Comparison of ENCODE assay signal across 15 cellular contexts in the genomic region with DNA sequence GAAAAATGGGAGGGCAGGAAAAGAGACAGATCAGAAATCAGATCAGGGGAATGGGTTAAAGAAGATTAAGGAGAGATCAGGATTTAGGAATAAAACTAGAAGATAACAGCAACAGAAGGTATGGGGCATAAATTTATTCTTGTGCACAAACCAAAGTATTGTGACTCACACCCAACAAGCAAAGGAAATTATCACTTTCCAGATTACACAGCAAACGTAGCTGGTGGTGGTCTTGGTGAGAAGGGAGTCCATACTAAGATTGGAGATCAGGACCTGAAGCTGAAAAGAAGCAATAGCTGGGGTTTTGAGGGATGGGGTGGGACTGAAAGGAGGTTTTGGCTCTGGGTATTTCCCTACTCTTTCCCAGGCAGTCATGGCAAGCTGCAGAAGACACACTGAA. TPM values are rescaled to one million over a fixed set of nuclear protein-coding genes. Genes with fewer than 3 reads are reported as not detected.
DNase-seq lines count a peak whose midpoint lies in the region; ATAC-seq, FAIRE-seq and TF ChIP-seq lines count a peak whose summit lies in the region.
"Had no signal": no experiment of that assay in that cellular context is flagged by ENCODE, and none has a peak within 500 bp of the region (broad histone marks: within the 10 kb centered on the region; RNA-seq: fewer than 3 reads in every experiment).

No MANE protein-coding gene starts in this region.

- peaks cover 25% of the 10 kb centered on the region for H3K27me3 Mint-ChIP-seq in stimulated activated naive CD8-positive, alpha-beta T cell treated with anti-CD3 and anti-CD28 coated beads, Interleukin-15, amount 100 ng/mL, for 72 hours
- H3K27me3 Mint-ChIP-seq in memory B cell = peaks cover 4% of the 10 kb centered on the region

- TF ChIP-seq CTCF in SK-N-SH (IDR thresholded peaks at IDR 0.05) = no peak

- TF ChIP-seq EP300 in SK-N-SH (IDR thresholded peaks at IDR 0.05; ENCODE audit: borderline replicate concordance in 1 of 2, low read depth in 1 of 2, low read length in 1 of 2) = no peak

- peaks cover 21% of the 10 kb centered on the region for H3K4me1 Mint-ChIP-seq in stimulated activated naive CD8-positive, alpha-beta T cell treated with anti-CD3 and anti-CD28 coated beads, Interleukin-15, amount 100 ng/mL, for 72 hours
- H3K4me1 Mint-ChIP-seq in memory B cell = peaks cover 11% of the 10 kb centered on the region

- POLR2A ChIA-PET in SK-N-SH (lab: Yijun Ruan, JAX) = no interaction called here

- TF ChIP-seq POLR2A in GM12891 (IDR thresholded peaks at IDR 0.05; ENCODE audit: low read depth, low read length) = no peak

- CTCF ChIA-PET in SK-N-SH (lab: Yijun Ruan, JAX) = interaction anchor here (0.6 to 17.2 kb wide), 24 partner anchors 9 to 407 kb away, joined by 3 to 216 read pairs (median 6); a partner anchor contains a TSS

- no peak for TF ChIP-seq RAD21 in SK-N-SH (IDR thresholded peaks at IDR 0.05; ENCODE audit: low read length)

- H3K27me3 ChIP-seq in SK-N-SH (ENCODE audit: insufficient read depth) = no peaks in the 10 kb centered on the region
- H3K27me3 ChIP-seq: suprapubic skin had no signal

- H3K9ac ChIP-seq in SK-N-SH = no peak overlapping the region

- no peaks in the 10 kb centered on the region for H3K9me2 ChIP-seq in SK-N-SH

- DNase-seq in SK-N-SH = no peak
- no peak for DNase-seq in stimulated activated naive CD8-positive, alpha-beta T cell treated with anti-CD3 and anti-CD28 coated beads, Interleukin-15, Interleukin-2, amounts not matched to agents 100 U/mL and 50 U/mL, for 24 hours
- no peak for DNase-seq in stimulated activated naive CD8-positive, alpha-beta T cell treated with anti-CD3 and anti-CD28 coated beads, Interleukin-15, amount 100 ng/mL, for 72 hours
- no peak for DNase-seq in memory B cell (ENCODE audit: low spot score in 2 of 2)
- no peak for DNase-seq in GM12891 (ENCODE audit: insufficient read length, low spot score)
- DNase-seq in NCI-H1694 (lab: John Stamatoyannopoulos, UW) = no peak
- DNase-seq in SKM-1 treated with dmso at 0.1 percent for 144 hours (lab: John Stamatoyannopoulos, UW; ENCODE audit: unreplicated experiment) = no peak
- DNase-seq: activated gamma-delta T cell, GOT3 had no signal

- no peak overlapping the region for H3K4me3 Mint-ChIP-seq in stimulated activated naive CD8-positive, alpha-beta T cell treated with anti-CD3 and anti-CD28 coated beads, Interleukin-15, amount 100 ng/mL, for 72 hours
- H3K4me3 Mint-ChIP-seq in memory B cell = no peak overlapping the region
- H3K4me3 Mint-ChIP-seq: mesothelial cell of epicardium had no signal

- no peaks in the 10 kb centered on the region for H4K20me1 ChIP-seq in SK-N-SH (ENCODE audit: insufficient read depth)

- H3K4me2 ChIP-seq in SK-N-SH = no peak overlapping the region

- no peak overlapping the region for H3K4me3 ChIP-seq in SK-N-SH (ENCODE audit: low read depth in 2 of 2, low read length in 1 of 2)
- H3K4me3 ChIP-seq: suprapubic skin had no signal

- H3K36me3 Mint-ChIP-seq in memory B cell = no peaks in the 10 kb centered on the region
- H3K36me3 Mint-ChIP-seq: mesothelial cell of epicardium; naive thymus-derived CD8-positive, alpha-beta T cell had no signal

- no peaks in the 10 kb centered on the region for H3K9me3 Mint-ChIP-seq in stimulated activated naive CD8-positive, alpha-beta T cell treated with anti-CD3 and anti-CD28 coated beads, Interleukin-15, amount 100 ng/mL, for 72 hours
- H3K9me3 Mint-ChIP-seq in memory B cell = no peaks in the 10 kb centered on the region
- H3K9me3 Mint-ChIP-seq: mesothelial cell of epicardium; naive thymus-derived CD8-positive, alpha-beta T cell had no signal

- H3K36me3 ChIP-seq in SK-N-SH (replicated peaks in 1 of 2; ENCODE audit: control insufficient read depth in 1 of 2, insufficient read depth in 2 of 2, low read length in 1 of 2) = no peaks in the 10 kb centered on the region
- H3K36me3 ChIP-seq: suprapubic skin had no signal

- no peaks in the 10 kb centered on the region for H3K9me3 ChIP-seq in SK-N-SH
- H3K9me3 ChIP-seq: suprapubic skin had no signal

- H3K27ac ChIP-seq in SK-N-SH (ENCODE audit: low read depth in 2 of 2, low read length in 1 of 2) = no peak overlapping the region
- H3K27ac ChIP-seq: 22Rv1, suprapubic skin had no signal

- peaks cover 0 to 16% of the 10 kb centered on the region in 2 experiments; a peak in 1 of 4 replicates for H3K4me1 ChIP-seq in SK-N-SH (ENCODE audit: control insufficient read depth in 1 of 2, insufficient read depth in 2 of 2, low read depth in 1 of 2, low read length in 1 of 2)

- H2AFZ ChIP-seq in SK-N-SH (ENCODE audit: low read depth) = peak overlapping the region; percentile 91; the same call in 1 of the 2 replicates

- no peak for FAIRE-seq in GM12891 (lab: Jason Lieb, UNC)

- peaks cover 4% of the 10 kb centered on the region for H3F3A ChIP-seq in SK-N-SH (replicated peaks; ENCODE audit: insufficient read depth)

- H3K27ac Mint-ChIP-seq in stimulated activated naive CD8-positive, alpha-beta T cell treated with anti-CD3 and anti-CD28 coated beads, Interleukin-15, amount 100 ng/mL, for 72 hours = no peak overlapping the region
- peak overlapping the region; percentile 65 for H3K27ac Mint-ChIP-seq in memory B cell

- H3K79me2 ChIP-seq in SK-N-SH (ENCODE audit: insufficient read depth) = no peaks in the 10 kb centered on the region

- 50% methylated on average over 1 of the region's 1 CpG for WGBS in SK-N-SH (ENCODE audit: low lambda C conversion rate)

- no peak for ATAC-seq in SK-N-SH treated with all-trans-retinoic acid at 6 μM for 48 hours
- peak; percentile 47 for ATAC-seq in stimulated activated naive CD8-positive, alpha-beta T cell treated with anti-CD3 and anti-CD28 coated beads, Interleukin-15, Interleukin-2, amounts not matched to agents 100 U/mL and 50 U/mL, for 24 hours
- no peak for ATAC-seq in stimulated activated naive CD8-positive, alpha-beta T cell treated with anti-CD3 and anti-CD28 coated beads, Interleukin-15, amount 100 ng/mL, for 72 hours
- ATAC-seq in memory B cell (ENCODE audit: low read depth) = no peak

TF ChIP-seq in SK-N-SH, 30 proteins besides CTCF, POLR2A, EP300 and RAD21 (continues in another document):
- TF ChIP-seq YY1 (IDR thresholded peaks at IDR 0.05; ENCODE audit: low read depth) = no peak
- TF ChIP-seq, protein P1, sequence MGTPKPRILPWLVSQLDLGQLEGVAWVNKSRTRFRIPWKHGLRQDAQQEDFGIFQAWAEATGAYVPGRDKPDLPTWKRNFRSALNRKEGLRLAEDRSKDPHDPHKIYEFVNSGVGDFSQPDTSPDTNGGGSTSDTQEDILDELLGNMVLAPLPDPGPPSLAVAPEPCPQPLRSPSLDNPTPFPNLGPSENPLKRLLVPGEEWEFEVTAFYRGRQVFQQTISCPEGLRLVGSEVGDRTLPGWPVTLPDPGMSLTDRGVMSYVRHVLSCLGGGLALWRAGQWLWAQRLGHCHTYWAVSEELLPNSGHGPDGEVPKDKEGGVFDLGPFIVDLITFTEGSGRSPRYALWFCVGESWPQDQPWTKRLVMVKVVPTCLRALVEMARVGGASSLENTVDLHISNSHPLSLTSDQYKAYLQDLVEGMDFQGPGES (IDR thresholded peaks at IDR 0.05; ENCODE audit: low read depth, low read length) = no peak

TF ChIP-seq in SK-N-SH treated with all-trans-retinoic acid at 6 μM for 48 hours, 23 proteins besides CTCF, POLR2A, EP300 and RAD21 (continues in another document):
- no peak for TF ChIP-seq TCF4 (CRISPR knock-in tag; IDR thresholded peaks at IDR 0.05; ENCODE audit: borderline replicate concordance)
- TF ChIP-seq ZNF565 (CRISPR knock-in tag; conservative IDR thresholded peaks at IDR 0.05; ENCODE audit: low read depth) = no peak
- TF ChIP-seq BACH2 (CRISPR knock-in tag; IDR thresholded peaks at IDR 0.05; ENCODE audit: borderline replicate concordance) = no peak

TF ChIP-seq in GM12891, 5 proteins besides CTCF, POLR2A, EP300 and RAD21:
- TF ChIP-seq POLR2AphosphoS5 (IDR thresholded peaks at IDR 0.05; ENCODE audit: low read depth, low read length) = no peak
- no peak for TF ChIP-seq TAF1 (IDR thresholded peaks at IDR 0.05; ENCODE audit: low read depth, low read length)
- TF ChIP-seq PAX5 (IDR thresholded peaks at IDR 0.05; ENCODE audit: insufficient read depth, low read length, severe bottlenecking) = no peak
- TF ChIP-seq POU2F2 (IDR thresholded peaks at IDR 0.05; ENCODE audit: low read depth, low read length) = no peak
- no peak for TF ChIP-seq SPI1 (IDR thresholded peaks at IDR 0.05; ENCODE audit: low read depth, low read length)

RNA-seq across cellular contexts. Expression of a gene that starts 3.5 kb away (rescaled TPM):
- polyA plus RNA-seq in SK-N-SH (2012; rRNA removed) = 0.24 and 0.26 TPM in 2 replicates
- polyA plus RNA-seq in SK-N-SH (2012; cell fraction: cytosol; rRNA removed) = 0.21 TPM in 2 replicates
- polyA plus RNA-seq in SK-N-SH (2012; cell fraction: nucleus; rRNA removed) = 0.07 and 0.08 TPM in 2 replicates
- 0.67 TPM for polyA plus RNA-seq in GM12891 (2012; ENCODE audit: low read depth, missing spikeins)
- polyA plus RNA-seq: endothelial cell of umbilical vein; naive thymus-derived CD8-positive, alpha-beta T cell had no signal

RNA-seq across cellular contexts. Expression of a gene that starts 11.1 kb away (rescaled TPM):
- polyA plus RNA-seq in SK-N-SH (2012; rRNA removed) = 0.05 TPM in 1 of 2 replicates, not detected in the other
- under 0.01 TPM in 1 of 2 replicates, not detected in the other for polyA plus RNA-seq in SK-N-SH (2012; cell fraction: cytosol; rRNA removed)
- 0.06 and 0.31 TPM in 2 replicates for polyA plus RNA-seq in SK-N-SH (2012; cell fraction: nucleus; rRNA removed)
- 2.1 TPM for polyA plus RNA-seq in GM12891 (2012; ENCODE audit: low read depth, missing spikeins)
- polyA plus RNA-seq: endothelial cell of umbilical vein; naive thymus-derived CD8-positive, alpha-beta T cell had no signal

RNA-seq across cellular contexts. Expression of a gene that starts 53.1 kb away (rescaled TPM):
- polyA plus RNA-seq in SK-N-SH (2012; rRNA removed) = 3.8 and 4.8 TPM in 2 replicates
- 0.76 and 1.5 TPM in 2 replicates for polyA plus RNA-seq in SK-N-SH (2012; cell fraction: cytosol; rRNA removed)
- 22.0 and 28.2 TPM in 2 replicates for polyA plus RNA-seq in SK-N-SH (2012; cell fraction: nucleus; rRNA removed)
- polyA plus RNA-seq in GM12891 (2012; ENCODE audit: low read depth, missing spikeins) = 2.6 TPM

RNA-seq across cellular contexts. Expression of a gene that starts 53.6 kb away (rescaled TPM):
- 6.5 and 11.0 TPM in 2 replicates for polyA plus RNA-seq in SK-N-SH (2012; rRNA removed)
- polyA plus RNA-seq in SK-N-SH (2012; cell fraction: cytosol; rRNA removed) = 7.4 and 9.1 TPM in 2 replicates
- 17.7 and 21.4 TPM in 2 replicates for polyA plus RNA-seq in SK-N-SH (2012; cell fraction: nucleus; rRNA removed)
- polyA plus RNA-seq in GM12891 (2012; ENCODE audit: low read depth, missing spikeins) = 3.3 TPM
